8 cellular contexts compared by ENCODE assay signal in genomic region chr10:105797234-105797890, GRCh38.
DNase-seq lines count a peak whose midpoint lies in the region; ATAC-seq and TF ChIP-seq lines count a peak whose summit lies in the region.

No MANE protein-coding gene starts in this region.

- peak; percentile 57 for ATAC-seq in GM21367 (IDR thresholded peaks at IDR 0.05; ENCODE audit: unreplicated experiment)
- no peak for ATAC-seq in natural killer cell treated with Interleukin-12 subunit alpha and Interleukin-12 subunit beta and Interleukin-15 and Interleukin-18, amount 100 ng/mL, for 72 hours

- DNase-seq in Caki2 (ENCODE audit: low read depth) (peak; percentile 34), NAMALWA (ENCODE audit: low spot score) (peak; percentile 59), choroid plexus epithelial cell (ENCODE audit: low read depth) (peak; percentile 31), NCI-H226 (no peak), middle frontal gyrus (ENCODE audit: extremely low spot score, low spot score) (no peak)
- no peak for DNase-seq in natural killer cell treated with Interleukin-12 subunit alpha and Interleukin-12 subunit beta and Interleukin-15 and Interleukin-18, amount 100 ng/mL, for 72 hours (ENCODE audit: low spot score)

- H3K36me3 Mint-ChIP-seq in nephron (ENCODE audit: low read depth), result no peaks in the 10 kb centered on the region
- no peaks in the 10 kb centered on the region for H3K36me3 Mint-ChIP-seq in natural killer cell treated with Interleukin-12 subunit alpha and Interleukin-12 subunit beta and Interleukin-15 and Interleukin-18, amount 100 ng/mL, for 72 hours

- H3K27me3 Mint-ChIP-seq in nephron (ENCODE audit: low read depth), result no peaks in the 10 kb centered on the region
- no peaks in the 10 kb centered on the region for H3K27me3 Mint-ChIP-seq in natural killer cell treated with Interleukin-12 subunit alpha and Interleukin-12 subunit beta and Interleukin-15 and Interleukin-18, amount 100 ng/mL, for 72 hours

- no peak overlapping the region for H3K27ac Mint-ChIP-seq in nephron
- H3K27ac Mint-ChIP-seq in natural killer cell treated with Interleukin-12 subunit alpha and Interleukin-12 subunit beta and Interleukin-15 and Interleukin-18, amount 100 ng/mL, for 72 hours, result no peak overlapping the region

- TF ChIP-seq CTCF in choroid plexus epithelial cell (conservative IDR thresholded peaks at IDR 0.05; ENCODE audit: low read depth, low read length), result peak; percentile 33
- TF ChIP-seq CTCF in nephron (IDR thresholded peaks at IDR 0.05; ENCODE audit: unreplicated experiment in 3 of 3), result peak; percentile 54 to 64 (median 56)

- H3K9me3 Mint-ChIP-seq in nephron, result no peaks in the 10 kb centered on the region
- peaks cover 9% of the 10 kb centered on the region for H3K9me3 Mint-ChIP-seq in natural killer cell treated with Interleukin-12 subunit alpha and Interleukin-12 subunit beta and Interleukin-15 and Interleukin-18, amount 100 ng/mL, for 72 hours

- in situ Hi-C loops in Caki2 (cut with HindIII; ENCODE audit: low pct_unique_long_range_greater_than_20kb, low sequenced_read_pairs), result no loop called here

- H3K4me3 Mint-ChIP-seq in nephron, result no peak overlapping the region
- no peak overlapping the region for H3K4me3 Mint-ChIP-seq in natural killer cell treated with Interleukin-12 subunit alpha and Interleukin-12 subunit beta and Interleukin-15 and Interleukin-18, amount 100 ng/mL, for 72 hours

- no peak overlapping the region for H3K4me3 ChIP-seq in choroid plexus epithelial cell (ENCODE audit: low read depth, low read length)

- H3K4me1 Mint-ChIP-seq in nephron, result peaks cover 4% of the 10 kb centered on the region
- H3K4me1 Mint-ChIP-seq in natural killer cell treated with Interleukin-12 subunit alpha and Interleukin-12 subunit beta and Interleukin-15 and Interleukin-18, amount 100 ng/mL, for 72 hours (ENCODE audit: low read depth in 2 of 2), result no peaks in the 10 kb centered on the region

Comparison
In these comparisons a context has a peak if more than half of its experiments do, and no peak if none do; other contexts are left out.
1. DNase-seq: peak in Caki2 (single experiment), NAMALWA (single experiment) and choroid plexus epithelial cell (single experiment); none in NCI-H226 (single experiment), natural killer cell treated with Interleukin-12 subunit alpha and Interleukin-12 subunit beta and Interleukin-15 and Interleukin-18, amount 100 ng/mL, for 72 hours (single experiment) and middle frontal gyrus (single experiment).